Comparison of ENCODE assay signal across 17 cellular contexts in the genomic region with DNA sequence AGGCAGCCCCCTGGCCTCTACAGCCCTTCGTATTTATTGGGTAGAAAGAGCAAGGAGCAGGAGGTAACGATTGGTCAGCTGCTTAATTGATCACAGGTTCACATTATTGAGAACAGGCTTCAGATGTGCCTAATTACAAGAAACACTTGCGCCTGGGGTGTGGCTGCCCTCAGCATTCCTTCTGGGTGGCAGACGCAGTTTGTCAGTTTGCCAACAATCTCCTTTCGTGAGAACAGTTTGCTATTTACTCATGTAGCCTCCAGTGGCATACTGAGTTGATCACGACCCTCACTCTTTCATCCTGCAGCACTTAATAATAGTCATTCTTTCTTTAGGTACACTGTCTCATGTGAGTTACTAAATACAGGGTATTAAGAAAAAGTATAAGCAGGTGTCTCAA.
A peak's percentile ranks its signal among the peaks of the same experiment; 100 is the strongest.
DNase-seq lines count a peak whose midpoint lies in the region; ATAC-seq, FAIRE-seq and TF ChIP-seq lines count a peak whose summit lies in the region.
"Had no signal": no experiment of that assay in that cellular context is flagged by ENCODE, and none has a peak within 500 bp of the region (broad histone marks: within the 10 kb centered on the region; RNA-seq: fewer than 3 reads in every experiment).

No MANE protein-coding gene starts in this region.

- no peak for DNase-seq in H54 (ENCODE audit: insufficient read length, low spot score)
- peak; percentile 63 for DNase-seq in NCI-H69 (lab: John Stamatoyannopoulos, UW)
- peak; percentile 61 for DNase-seq in epithelial cell of esophagus (ENCODE audit: low read depth)
- no peak for DNase-seq in KBM-7
- no peak for DNase-seq in left lobe of liver (ENCODE audit: low spot score)
- DNase-seq in G401 (ENCODE audit: low spot score), result no peak
- DNase-seq in cerebellar cortex (ENCODE audit: low spot score), result no peak
- DNase-seq: BE2C, DMS79, H9, NCI-H187, NCI-H2107, NCI-H510A treated with DMSO at 0.1 percent for 48 hours had no signal

- in situ Hi-C loops in KBM-7 (cut with MboI; ENCODE audit: low pct_unique_long_range_greater_than_20kb, low sequenced_read_pairs) (no loop called here), G401 (cut with HindIII; ENCODE audit: low sequenced_read_pairs) (no loop called here)

- H3K4me3 ChIP-seq in epithelial cell of esophagus (ENCODE audit: low read length), result no peak overlapping the region
- H3K4me3 ChIP-seq: GM12878, SJSA1 had no signal

- TF ChIP-seq POLR2A in H54 (IDR thresholded peaks at IDR 0.05; ENCODE audit: low read depth, low read length), result no peak

- no peak for TF ChIP-seq CTCF in epithelial cell of esophagus (IDR thresholded peaks at IDR 0.05; ENCODE audit: insufficient read depth, low read depth, low read length, missing control alignments)

- peak; percentile 30 for FAIRE-seq in H54 (lab: Jason Lieb, UNC)
- FAIRE-seq: GM12878, HTR-8/SVneo, RCC 7860 had no signal

- ATAC-seq in left lobe of liver, result no peak
- ATAC-seq: GM12878 had no signal

Comparison
In these comparisons a context has a peak if more than half of its experiments do, and no peak if none do; other contexts are left out.
1. DNase-seq: peak in NCI-H69 (single experiment) and epithelial cell of esophagus (single experiment); none in H54 (single experiment), KBM-7 (single experiment), left lobe of liver (single experiment), G401 (single experiment) and cerebellar cortex (single experiment).